3 cellular contexts compared by ENCODE assay signal in genomic region chr2:210863283-210863682, GRCh38.
TF ChIP-seq lines count a peak whose summit lies in the region.

No MANE protein-coding gene starts in this region.

TF ChIP-seq in SK-N-SH treated with all-trans-retinoic acid at 6 μM for 48 hours, 23 proteins besides CTCF, POLR2A, EP300 and RAD21 (continued from another document):
- TF ChIP-seq TCF4 (CRISPR knock-in tag; IDR thresholded peaks at IDR 0.05; ENCODE audit: borderline replicate concordance), result peak; percentile 52; the same call in 1 of the 2 replicates
- no peak for TF ChIP-seq PATZ1 (CRISPR knock-in tag; IDR thresholded peaks at IDR 0.05; ENCODE audit: borderline replicate concordance)
- TF ChIP-seq ESRRG (CRISPR knock-in tag; IDR thresholded peaks at IDR 0.05), result no peak
- TF ChIP-seq ISL1 (CRISPR knock-in tag; IDR thresholded peaks at IDR 0.05), result 0 out of 2 replicates have a peak, but pooled peaks have one; percentile 25

TF ChIP-seq in SK-N-SH, 30 proteins besides CTCF, POLR2A, EP300 and RAD21 (continued from another document):
- TF ChIP-seq USF2 (IDR thresholded peaks at IDR 0.05; ENCODE audit: borderline replicate concordance, low read depth, low read length) (no peak), SIN3A (IDR thresholded peaks at IDR 0.05; ENCODE audit: borderline replicate concordance, low read depth, low read length) (no peak), POLR2AphosphoS5 (IDR thresholded peaks at IDR 0.05; ENCODE audit: low read depth, low read length) (no peak), IRF3 (IDR thresholded peaks at IDR 0.05; ENCODE audit: low read depth, low read length) (no peak), RXRA (IDR thresholded peaks at IDR 0.05; ENCODE audit: borderline replicate concordance, low read depth) (no peak), REST (IDR thresholded peaks at IDR 0.05; ENCODE audit: low read depth, low read length) (no peak), TAF1 (IDR thresholded peaks at IDR 0.05; ENCODE audit: borderline replicate concordance, low read depth, low read length) (no peak), TEAD4 (IDR thresholded peaks at IDR 0.05; ENCODE audit: borderline replicate concordance, insufficient read depth) (no peak)

TF ChIP-seq in GM23338, 12 proteins besides CTCF, POLR2A, EP300 and RAD21 (continued from another document):
- no peak for TF ChIP-seq ETS1 (IDR thresholded peaks at IDR 0.05)
- no peak for TF ChIP-seq ZNF462 (CRISPR knock-in tag; IDR thresholded peaks at IDR 0.05)
